In the genomic region with DNA sequence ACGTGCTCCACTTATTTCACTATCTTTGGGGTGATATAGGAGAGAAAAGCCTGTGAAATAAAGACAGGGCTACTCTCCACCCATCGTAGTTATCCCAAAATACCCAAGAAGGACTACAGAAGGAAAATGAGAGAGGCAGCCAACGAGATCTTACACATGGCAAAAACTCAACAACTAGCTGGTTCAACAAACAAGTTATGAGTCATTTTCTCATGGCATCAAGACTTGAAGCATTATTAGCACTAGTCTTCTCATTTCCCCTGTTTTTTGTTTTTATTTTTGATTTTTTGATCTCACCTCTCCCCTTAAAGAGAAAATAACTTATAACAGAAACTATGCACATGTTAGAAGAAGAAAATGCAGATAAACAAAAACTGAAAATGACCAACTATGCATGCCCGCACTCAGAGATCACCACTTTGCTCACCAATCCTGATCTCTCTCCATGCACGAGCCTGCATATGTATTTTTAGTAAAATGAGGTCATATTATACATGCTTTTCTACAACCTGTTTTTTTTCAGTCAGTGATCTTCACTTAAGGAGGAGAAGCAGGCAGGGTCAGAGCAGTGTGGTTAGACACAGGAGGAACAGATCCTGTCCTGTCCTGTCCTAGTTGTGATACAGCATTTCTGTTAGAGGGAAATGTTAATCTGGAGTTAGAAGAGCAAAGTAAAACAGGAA, we compare ENCODE assay signal across 8 cellular contexts. TPM values are rescaled to one million over a fixed set of nuclear protein-coding genes. Genes with fewer than 3 reads are reported as not detected.
DNase-seq lines count a peak whose midpoint lies in the region; ATAC-seq and TF ChIP-seq lines count a peak whose summit lies in the region.

No MANE protein-coding gene starts in this region.

- H3K27ac ChIP-seq in CD8-positive, alpha-beta T cell (ENCODE audit: low read depth, low read length), result peak overlapping the region; percentile 77
- H3K27ac ChIP-seq in adipose tissue (ENCODE audit: low read depth, low read length) (peak overlapping the region; percentile 17), muscle layer of duodenum (ENCODE audit: low read length) (peak overlapping the region; percentile 87)

- peak overlapping the region; percentile 90 for H3K4me3 Mint-ChIP-seq in CD8-positive, alpha-beta T cell
- H3K4me3 Mint-ChIP-seq in nephron progenitor cell, result no peak overlapping the region

- intact Hi-C loops in CD8-positive, alpha-beta T cell (cut with DNase I, micrococcal nuclease), result loop anchor here in 1 of 2 experiments (10.0 kb wide), 1 partner anchor 546 kb away; no protein-coding TSS in a partner anchor

- no peaks in the 10 kb centered on the region for H3K27me3 ChIP-seq in CD8-positive, alpha-beta T cell (ENCODE audit: insufficient read depth, low read length)
- H3K27me3 ChIP-seq in muscle layer of duodenum (ENCODE audit: low read depth, low read length), result no peaks in the 10 kb centered on the region

- no peaks in the 10 kb centered on the region for H3K27me3 Mint-ChIP-seq in CD8-positive, alpha-beta T cell (ENCODE audit: low read depth)
- no peaks in the 10 kb centered on the region for H3K27me3 Mint-ChIP-seq in nephron progenitor cell (ENCODE audit: low read depth, poor library complexity)

- H3K9me3 ChIP-seq in CD8-positive, alpha-beta T cell (ENCODE audit: low read length), result no peaks in the 10 kb centered on the region
- H3K9me3 ChIP-seq in muscle layer of duodenum (ENCODE audit: control insufficient read depth in 1 of 2, low read length in 2 of 2), result no peaks in the 10 kb centered on the region

- no peak for ATAC-seq in CD8-positive, alpha-beta T cell
- ATAC-seq in HG02970 (IDR thresholded peaks at IDR 0.05; ENCODE audit: low FRiP score, unreplicated experiment), result peak; percentile 40

- POLR2A ChIA-PET in CD8-positive, alpha-beta T cell (lab: Charles Lee), result interaction anchor here (1.9 to 8.7 kb wide), 6 partner anchors 11 to 47 kb away, joined by 6 to 99 read pairs (median 12); a partner anchor contains a TSS

- peaks cover 14% of the 10 kb centered on the region for H3K36me3 Mint-ChIP-seq in CD8-positive, alpha-beta T cell
- peaks cover 13% of the 10 kb centered on the region for H3K36me3 Mint-ChIP-seq in nephron progenitor cell (ENCODE audit: low read depth)

- peak overlapping the region; percentile 100 for H3K27ac Mint-ChIP-seq in CD8-positive, alpha-beta T cell
- no peak overlapping the region for H3K27ac Mint-ChIP-seq in nephron progenitor cell

- peaks cover 94% of the 10 kb centered on the region for H3K4me1 ChIP-seq in CD8-positive, alpha-beta T cell (ENCODE audit: insufficient read depth, low read length)
- H3K4me1 ChIP-seq in muscle layer of duodenum (ENCODE audit: control insufficient read depth in 1 of 2, insufficient read depth in 2 of 2, low read length in 2 of 2), result peaks cover 32 to 64% of the 10 kb centered on the region in 2 donors

- H3K36me3 ChIP-seq in CD8-positive, alpha-beta T cell (ENCODE audit: insufficient read depth, low read length), result no peaks in the 10 kb centered on the region
- no peaks in the 10 kb centered on the region for H3K36me3 ChIP-seq in muscle layer of duodenum (ENCODE audit: control insufficient read depth in 1 of 2, insufficient read depth in 2 of 2, low read length in 2 of 2)

- H3K4me3 ChIP-seq in CD8-positive, alpha-beta T cell (ENCODE audit: low read depth, low read length), result peak overlapping the region; percentile 22
- peak overlapping the region; percentile 8 to 36 for H3K4me3 ChIP-seq in muscle layer of duodenum (ENCODE audit: low read depth in 1 of 2, low read length in 2 of 2)

- no peaks in the 10 kb centered on the region for H3K9me3 Mint-ChIP-seq in CD8-positive, alpha-beta T cell
- peaks cover 4% of the 10 kb centered on the region for H3K9me3 Mint-ChIP-seq in nephron progenitor cell

- peaks cover 91% of the 10 kb centered on the region for H3K4me1 Mint-ChIP-seq in CD8-positive, alpha-beta T cell (ENCODE audit: low read depth)
- H3K4me1 Mint-ChIP-seq in nephron progenitor cell, result no peaks in the 10 kb centered on the region

- CTCF ChIA-PET in CD8-positive, alpha-beta T cell (lab: Charles Lee), result interaction anchor here (1.1 to 1.6 kb wide), 4 partner anchors 12 to 22 kb away, joined by 4 to 8 read pairs (median 4); a partner anchor contains a TSS

- 42 to 68% (median 48%) methylated on average over 5 of the region's 5 CpGs for WGBS in adipose tissue, 3 donors

- no peak for TF ChIP-seq CTCF in CD8-positive, alpha-beta T cell (IDR thresholded peaks at IDR 0.05)
- TF ChIP-seq CTCF in nephron progenitor cell (IDR thresholded peaks at IDR 0.05), result no peak

- no peak for DNase-seq in CD8-positive, alpha-beta T cell
- DNase-seq in iPS-NIHi11 (ENCODE audit: low spot score), result no peak
- no peak for DNase-seq in nephron progenitor cell
- no peak for DNase-seq in effector CD4-positive, alpha-beta T cell
- DNase-seq in activated CD4-positive, alpha-beta T cell treated with anti-CD3 and anti-CD28 coated beads for 48 hours, result no peak

RNA-seq across cellular contexts. Expression of a gene that starts 22.8 kb away (rescaled TPM):
- total RNA-seq in CD8-positive, alpha-beta T cell, result 10 to 100 TPM; 23.4 to 28.7 TPM
- polyA plus RNA-seq in adipose tissue, result 10 to 100 TPM in 1 of 3 donors, 1 to 10 TPM in 2; 5.6 to 10.7 (median 7.7) TPM

RNA-seq across cellular contexts. Expression of a gene that starts 33.4 kb away (rescaled TPM):
- total RNA-seq in CD8-positive, alpha-beta T cell, result 10 to 100 TPM; 57.7 to 64.2 TPM
- polyA plus RNA-seq in adipose tissue, result 10 to 100 TPM; 20.2 to 38.5 (median 21.7) TPM

RNA-seq across cellular contexts. Expression of a gene that starts 47.3 kb away (rescaled TPM):
- total RNA-seq in CD8-positive, alpha-beta T cell, result 100 to 1,000 TPM; 170 to 189 TPM
- 10 to 100 TPM in 1 of 3 donors, 1 to 10 TPM in 2; 7.2 to 10.3 (median 8.1) TPM for polyA plus RNA-seq in adipose tissue

Comparison
In these comparisons a context has a peak if more than half of its experiments do, and no peak if none do; other contexts are left out.
1. H3K27ac ChIP-seq: peak in every context shown above with its lines; median percentile 87 in muscle layer of duodenum; 77 in CD8-positive, alpha-beta T cell; 17 in adipose tissue.